Comparison of ENCODE assay signal across 9 cellular contexts in the genomic region with DNA sequence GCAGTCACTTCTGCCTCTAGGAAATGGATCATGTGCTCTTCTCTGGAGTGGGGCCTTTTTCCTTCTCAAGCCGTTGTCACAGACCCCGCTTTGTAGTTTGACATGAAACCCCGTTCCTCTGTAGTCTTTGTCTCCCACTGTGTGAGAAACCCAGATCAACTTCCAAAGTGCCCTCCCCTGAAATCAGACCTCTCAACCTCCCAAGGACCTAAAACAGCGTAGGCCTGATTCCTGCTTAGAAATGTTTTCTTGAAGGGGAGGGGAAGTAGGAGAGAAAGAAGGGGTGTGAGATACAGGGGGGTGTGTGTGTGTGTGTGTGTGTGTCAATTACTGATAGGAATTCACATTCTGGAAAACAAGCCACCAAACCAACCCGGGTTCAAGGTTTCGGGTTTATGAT. TPM values are rescaled to one million over a fixed set of nuclear protein-coding genes. Genes with fewer than 3 reads are reported as not detected.
A peak's percentile ranks its signal among the peaks of the same experiment; 100 is the strongest.
DNase-seq lines count a peak whose midpoint lies in the region; ATAC-seq and TF ChIP-seq lines count a peak whose summit lies in the region.
"Had no signal": no experiment of that assay in that cellular context is flagged by ENCODE, and none has a peak within 500 bp of the region (broad histone marks: within the 10 kb centered on the region; RNA-seq: fewer than 3 reads in every experiment).

No MANE protein-coding gene starts in this region.

- peak overlapping the region; percentile 18 for H3K27ac Mint-ChIP-seq in HFFc6

- in situ Hi-C loops in KBM-7 (cut with MboI; ENCODE audit: low pct_unique_long_range_greater_than_20kb, low sequenced_read_pairs), result no loop called here

- DNase-seq in BE2C (no peak), HFFc6 (no peak), ascending aorta (ENCODE audit: low spot score in 2 of 2) (no peak), kidney epithelial cell (ENCODE audit: low read depth) (no peak), NCI-H146 (lab: John Stamatoyannopoulos, UW) (no peak), dermis blood vessel endothelial cell (no peak), KBM-7 (no peak)

- no peak for ATAC-seq in GM18519 (IDR thresholded peaks at IDR 0.05; ENCODE audit: low FRiP score, unreplicated experiment)

- no peaks in the 10 kb centered on the region for H3K9me3 Mint-ChIP-seq in HFFc6

- no peaks in the 10 kb centered on the region; the same call in 1 of the 2 replicates for H3K27me3 Mint-ChIP-seq in HFFc6 (ENCODE audit: insufficient read depth)

- H3K4me1 Mint-ChIP-seq in HFFc6 (ENCODE audit: low read depth), result peaks cover 50% of the 10 kb centered on the region

- no peaks in the 10 kb centered on the region for H3K36me3 Mint-ChIP-seq in HFFc6 (ENCODE audit: low read depth)

- intact Hi-C loops in ascending aorta (cut with DNase I), result loop anchor here (5.0 kb wide), 1 partner anchor 51 kb away; a partner anchor contains a TSS

- H3K4me1 ChIP-seq in BE2C, result peaks cover 25% of the 10 kb centered on the region
- H3K4me1 ChIP-seq in ascending aorta, result peaks cover 0 to 12% of the 10 kb centered on the region in 2 donors

- no peaks in the 10 kb centered on the region for H3K27me3 ChIP-seq in BE2C
- no peaks in the 10 kb centered on the region for H3K27me3 ChIP-seq in ascending aorta
- H3K27me3 ChIP-seq in kidney epithelial cell (ENCODE audit: control insufficient read depth, insufficient read depth, low read length), result no peaks in the 10 kb centered on the region

- peaks cover 5% of the 10 kb centered on the region; the same call in 1 of the 2 replicates for H3K36me3 ChIP-seq in BE2C
- no peaks in the 10 kb centered on the region for H3K36me3 ChIP-seq in ascending aorta
- no peaks in the 10 kb centered on the region for H3K36me3 ChIP-seq in kidney epithelial cell (ENCODE audit: control insufficient read depth, insufficient read depth, low read length)
- H3K36me3 ChIP-seq: thoracic aorta had no signal

- peak overlapping the region; percentile 79 for H3K4me3 ChIP-seq in BE2C (ENCODE audit: low read depth, low read length)
- peak overlapping the region; percentile 94 to 98 for H3K4me3 ChIP-seq in ascending aorta
- peak overlapping the region; percentile 56 for H3K4me3 ChIP-seq in kidney epithelial cell (ENCODE audit: low read depth, low read length)

- H3K27ac ChIP-seq in ascending aorta, result no peak overlapping the region
- H3K27ac ChIP-seq: thoracic aorta had no signal

- no peaks in the 10 kb centered on the region for H3K9me3 ChIP-seq in BE2C
- no peaks in the 10 kb centered on the region for H3K9me3 ChIP-seq in ascending aorta
- H3K9me3 ChIP-seq: thoracic aorta had no signal

- TF ChIP-seq CTCF in BE2C (IDR thresholded peaks at IDR 0.05; ENCODE audit: low read depth, low read length) (no peak), HFFc6 (IDR thresholded peaks at IDR 0.05) (no peak), ascending aorta (IDR thresholded peaks at IDR 0.05) (no peak), kidney epithelial cell (IDR thresholded peaks at IDR 0.05; ENCODE audit: insufficient read depth, low read length, poor library complexity, severe bottlenecking) (no peak)

- H3K4me3 Mint-ChIP-seq in HFFc6, result peak overlapping the region; percentile 96

RNA-seq across cellular contexts. Expression of a gene that starts 1.5 kb away (rescaled TPM):
- polyA plus RNA-seq in BE2C (2012; ENCODE audit: insufficient read depth, insufficient read length, low read depth), result 117 TPM
- 10 to 100 TPM; 24.3 to 26.0 (median 24.5) TPM for total RNA-seq in HFFc6 (2021; fragmentation: NEBNext Ultra II Directional; extraction: Animal tissue kit (Norgen Biotek cat#: 25700))
- total RNA-seq in ascending aorta, result 19.6 TPM
- total RNA-seq in kidney epithelial cell, result 12.6 and 15.5 TPM in 2 replicates
- 20.9 and 27.8 TPM in 2 replicates for total RNA-seq in dermis blood vessel endothelial cell

RNA-seq across cellular contexts. Expression of a gene that starts 15.9 kb away (rescaled TPM):
- 0.49 TPM for polyA plus RNA-seq in BE2C (2012; ENCODE audit: insufficient read depth, insufficient read length, low read depth)
- under 1 TPM in 1 of 6 experiments, not detected in 5; 0.21 TPM for total RNA-seq in HFFc6 (2021; fragmentation: NEBNext Ultra II Directional; extraction: Animal tissue kit (Norgen Biotek cat#: 25700))
- total RNA-seq in ascending aorta (not detected), kidney epithelial cell (not detected in 2 replicates), dermis blood vessel endothelial cell (not detected in 2 replicates)
- total RNA-seq: thoracic aorta had no signal

RNA-seq across cellular contexts. Expression of a gene that starts 49.7 kb away (rescaled TPM):
- polyA plus RNA-seq in BE2C (2012; ENCODE audit: insufficient read depth, insufficient read length, low read depth), result 4.0 TPM
- 10 to 100 TPM in 2 of 6 experiments, 1 to 10 TPM in 4; 7.1 to 13.1 (median 9.4) TPM for total RNA-seq in HFFc6 (2021; fragmentation: NEBNext Ultra II Directional; extraction: Animal tissue kit (Norgen Biotek cat#: 25700))
- total RNA-seq in ascending aorta, result 12.7 TPM
- total RNA-seq in kidney epithelial cell, result 101 and 111 TPM in 2 replicates
- total RNA-seq in dermis blood vessel endothelial cell, result 34.5 and 35.5 TPM in 2 replicates
